In genomic region chr6:144349690-144350132, GRCh38 we compare ENCODE assay signal across 8 cellular contexts.
DNase-seq lines count a peak whose midpoint lies in the region; ATAC-seq and TF ChIP-seq lines count a peak whose summit lies in the region.

No MANE protein-coding gene starts in this region.

- peak in 1 of 2 donors; percentile 74 for TF ChIP-seq EP300 in tibial nerve (IDR thresholded peaks at IDR 0.05)

- 15 to 21% methylated on average over 5 of the region's 5 CpGs for WGBS in lung, 2 donors
- WGBS in tibial nerve, 2 donors = 32 to 36% methylated on average over 5 of the region's 5 CpGs

- H3K27me3 Mint-ChIP-seq in IgD-negative memory B cell = peaks cover 4% of the 10 kb centered on the region

- peaks cover 5% of the 10 kb centered on the region for H3K36me3 Mint-ChIP-seq in IgD-negative memory B cell

- ATAC-seq in GM19455 (IDR thresholded peaks at IDR 0.05; ENCODE audit: unreplicated experiment) (peak; percentile 35), lung (ENCODE audit: insufficient read depth, low FRiP score) (peak; percentile 13)

- H3K4me1 ChIP-seq in lung (ENCODE audit: control insufficient read depth in 2 of 2, insufficient read depth in 2 of 2, low read length in 2 of 2) = peaks cover 22 to 29% of the 10 kb centered on the region in 2 donors
- peaks cover 0 to 78% (median 44%) of the 10 kb centered on the region in 4 donors for H3K4me1 ChIP-seq in tibial nerve

- DNase-seq in ACHN (peak; percentile 69), amniotic epithelial cell (ENCODE audit: low read depth) (peak; percentile 36), lung (ENCODE audit: low spot score) (no peak), ureter (ENCODE audit: low spot score) (no peak), tibial nerve (ENCODE audit: low spot score in 2 of 2) (no peak), HUDEP-2 (lab: John Stamatoyannopoulos, UW; ENCODE audit: unreplicated experiment in 76 of 76) (no peak)

- H3K9me3 ChIP-seq in lung (ENCODE audit: control insufficient read depth in 2 of 2, insufficient read depth in 1 of 2, low read length in 1 of 2) (no peaks in the 10 kb centered on the region), tibial nerve (no peaks in the 10 kb centered on the region)

- TF ChIP-seq CTCF in lung (IDR thresholded peaks at IDR 0.05; ENCODE audit: control extremely low read depth, extremely low read depth) (no peak), tibial nerve (IDR thresholded peaks at IDR 0.05) (no peak)

- peak overlapping the region; percentile 13 to 83 (median 77) for H3K4me3 Mint-ChIP-seq in IgD-negative memory B cell

- H3K4me1 Mint-ChIP-seq in IgD-negative memory B cell = peaks cover 60 to 74% (median 67%) of the 10 kb centered on the region in 3 donors

- no peak overlapping the region for H3K4me3 ChIP-seq in lung
- no peak overlapping the region for H3K4me3 ChIP-seq in tibial nerve

- H3K9me3 Mint-ChIP-seq in IgD-negative memory B cell = peaks cover 0 to 2% (median 0%) of the 10 kb centered on the region in 3 donors

- no peaks in the 10 kb centered on the region for H3K27me3 ChIP-seq in lung (ENCODE audit: control insufficient read depth, insufficient read depth)
- no peaks in the 10 kb centered on the region for H3K27me3 ChIP-seq in tibial nerve

- peak overlapping the region; percentile 21 to 89 (median 82) for H3K27ac Mint-ChIP-seq in IgD-negative memory B cell

- in situ Hi-C loops in ACHN (cut with HindIII; ENCODE audit: low pct_ligation_motif_present, low pct_unique_long_range_greater_than_20kb, low sequenced_read_pairs) = no loop called here

- no peak for TF ChIP-seq POLR2A in tibial nerve (IDR thresholded peaks at IDR 0.05)

- peaks cover 0 to 3% of the 10 kb centered on the region in 2 donors for H3K36me3 ChIP-seq in lung (ENCODE audit: control insufficient read depth in 2 of 2, insufficient read depth in 2 of 2, low read length in 2 of 2)
- no peaks in the 10 kb centered on the region for H3K36me3 ChIP-seq in tibial nerve

- H3K27ac ChIP-seq in lung (ENCODE audit: low read depth in 1 of 2, low read length in 1 of 2) (peak overlapping the region in 1 of 2 donors; percentile 71), tibial nerve (peak overlapping the region in 2 of 4 donors; percentile 58 to 76)

Comparison
In these comparisons a context has a peak if more than half of its experiments do, and no peak if none do; other contexts are left out.
1. DNase-seq: peak in ACHN (single experiment) and amniotic epithelial cell (single experiment); none in lung (single experiment), ureter (single experiment), tibial nerve (0 of 2) and HUDEP-2 (0 of 76).